17 cellular contexts compared by ENCODE assay signal in genomic region chr2:220006152-220006551, GRCh38.
A peak's percentile ranks its signal among the peaks of the same experiment; 100 is the strongest.
DNase-seq lines count a peak whose midpoint lies in the region; ATAC-seq, FAIRE-seq and TF ChIP-seq lines count a peak whose summit lies in the region.
"Had no signal": no experiment of that assay in that cellular context is flagged by ENCODE, and none has a peak within 500 bp of the region (broad histone marks: within the 10 kb centered on the region; RNA-seq: fewer than 3 reads in every experiment).

No MANE protein-coding gene starts in this region.

- H3K36me3 Mint-ChIP-seq in mesothelial cell of epicardium, result no peaks in the 10 kb centered on the region

- no peaks in the 10 kb centered on the region for H3K36me3 ChIP-seq in right atrium auricular region
- no peaks in the 10 kb centered on the region for H3K36me3 ChIP-seq in body of pancreas (replicated peaks in 1 of 2; ENCODE audit: insufficient read depth in 1 of 2, low read depth in 2 of 2)
- H3K36me3 ChIP-seq: upper lobe of left lung had no signal

- no peak for FAIRE-seq in urothelium cell line (lab: Jason Lieb, UNC)
- FAIRE-seq: GM19239 had no signal

- no peak for TF ChIP-seq POLR2A in body of pancreas (IDR thresholded peaks at IDR 0.05)

- peaks cover 5% of the 10 kb centered on the region for H3K27me3 Mint-ChIP-seq in mesothelial cell of epicardium (ENCODE audit: low read depth)

- peaks cover 20% of the 10 kb centered on the region for H3K4me1 Mint-ChIP-seq in mesothelial cell of epicardium
- H3K4me1 Mint-ChIP-seq: GM23338, T-helper 17 cell had no signal

- H3K27me3 ChIP-seq in right atrium auricular region (no peaks in the 10 kb centered on the region), body of pancreas (no peaks in the 10 kb centered on the region)
- H3K27me3 ChIP-seq: upper lobe of left lung had no signal

- no peak overlapping the region for H3K27ac Mint-ChIP-seq in mesothelial cell of epicardium
- H3K27ac Mint-ChIP-seq: activated T-cell treated with anti-CD3 and anti-CD28 coated beads, Interleukin-2, amount 50 U/mL, for 72 hours; GM23338; T-helper 17 cell had no signal

- H3K9me3 Mint-ChIP-seq in mesothelial cell of epicardium, result no peaks in the 10 kb centered on the region
- H3K9me3 Mint-ChIP-seq: GM23338 had no signal

- peak overlapping the region in 1 of 2 donors; percentile 22 for H3K27ac ChIP-seq in right atrium auricular region
- H3K27ac ChIP-seq in body of pancreas, result peak overlapping the region in 2 of 4 donors; percentile 8 to 20
- H3K27ac ChIP-seq: upper lobe of left lung had no signal

- DNase-seq in Right ventricle myocardium inferior (ENCODE audit: missing footprints) (no peak), right atrium auricular region (ENCODE audit: low spot score) (no peak), body of pancreas (peak; percentile 13 to 51 (median 29)), left kidney (ENCODE audit: low read depth, low spot score) (peak; percentile 57), urothelium cell line (ENCODE audit: low spot score) (peak; percentile 44), mesothelial cell of epicardium (ENCODE audit: low spot score in 2 of 2, unreplicated experiment in 2 of 2) (no peak), GF-D8 (lab: John Stamatoyannopoulos, UW) (no peak)
- DNase-seq: activated CD4-positive, alpha-beta T cell treated with anti-CD3 and anti-CD28 coated beads for 48 hours; activated T-cell treated with anti-CD3 and anti-CD28 coated beads, Interleukin-2, amount 50 U/mL, for 72 hours; aorta; DMS153; NCI-H2227 treated with DMSO at 0.1 percent for 48 hours; T-helper 17 cell; upper lobe of left lung had no signal

- TF ChIP-seq CTCF in right atrium auricular region (IDR thresholded peaks at IDR 0.05), result no peak
- no peak for TF ChIP-seq CTCF in body of pancreas (IDR thresholded peaks at IDR 0.05)
- TF ChIP-seq CTCF in mesothelial cell of epicardium (IDR thresholded peaks at IDR 0.05; ENCODE audit: unreplicated experiment), result no peak

- H3K4me1 ChIP-seq in right atrium auricular region (peaks cover 0 to 9% of the 10 kb centered on the region in 2 donors), body of pancreas (peaks cover 12% of the 10 kb centered on the region)
- H3K4me1 ChIP-seq: upper lobe of left lung had no signal

- no peak overlapping the region for H3K4me3 Mint-ChIP-seq in mesothelial cell of epicardium
- H3K4me3 Mint-ChIP-seq: activated T-cell treated with anti-CD3 and anti-CD28 coated beads, Interleukin-2, amount 50 U/mL, for 72 hours; GM23338; T-helper 17 cell had no signal

- H3K9me3 ChIP-seq in right atrium auricular region (no peaks in the 10 kb centered on the region), body of pancreas (no peaks in the 10 kb centered on the region)
- H3K9me3 ChIP-seq: upper lobe of left lung had no signal

- ATAC-seq in Right ventricle myocardium inferior, result peak; percentile 59
- peak; percentile 62 for ATAC-seq in body of pancreas
- no peak for ATAC-seq in HG03521 (IDR thresholded peaks at IDR 0.05; ENCODE audit: unreplicated experiment)
- ATAC-seq: activated T-cell treated with anti-CD3 and anti-CD28 coated beads, Interleukin-2, amount 50 U/mL, for 72 hours; GM23338; T-helper 17 cell had no signal

- WGBS in body of pancreas, 2 donors, result 24 to 30% methylated on average over 7 of the region's 7 CpGs

- H3K4me3 ChIP-seq in right atrium auricular region, result no peak overlapping the region
- no peak overlapping the region for H3K4me3 ChIP-seq in body of pancreas
- H3K4me3 ChIP-seq: GM23338, upper lobe of left lung had no signal

- intact Hi-C loops in Right ventricle myocardium inferior (cut with DNase I) (no loop called here), body of pancreas (cut with DNase I) (no loop called here)

Comparison
In these comparisons a context has a peak if more than half of its experiments do, and no peak if none do; other contexts are left out.
1. DNase-seq: peak in body of pancreas (4 of 4), left kidney (single experiment) and urothelium cell line (single experiment); none in Right ventricle myocardium inferior (single experiment), right atrium auricular region (single experiment), mesothelial cell of epicardium (0 of 2) and GF-D8 (single experiment).